10 cellular contexts compared by ENCODE assay signal in genomic region chr9:123375725-123376132, GRCh38. TPM values are rescaled to one million over a fixed set of nuclear protein-coding genes. Genes with fewer than 3 reads are reported as not detected.
DNase-seq lines count a peak whose midpoint lies in the region; ATAC-seq and TF ChIP-seq lines count a peak whose summit lies in the region.
"Had no signal": no experiment of that assay in that cellular context is flagged by ENCODE, and none has a peak within 500 bp of the region (broad histone marks: within the 10 kb centered on the region; RNA-seq: fewer than 3 reads in every experiment).

No MANE protein-coding gene starts in this region.

- H3K9ac ChIP-seq in fibroblast of lung (ENCODE audit: insufficient read depth, low read length) (no peak overlapping the region), trophoblast cell (ENCODE audit: low read length) (no peak overlapping the region)

- H3K9me3 ChIP-seq in fibroblast of lung (ENCODE audit: control insufficient read depth, insufficient read depth, low read depth, low read length) (no peaks in the 10 kb centered on the region), trophoblast cell (ENCODE audit: insufficient read depth, low read depth, low read length) (peaks cover 3% of the 10 kb centered on the region)

- WGBS in trophoblast cell (ENCODE audit: extremely low coverage, insufficient coverage, insufficient read length) = no CpG with 5 or more reads among the region's 12 CpGs

- no peak overlapping the region for H3K4me3 Mint-ChIP-seq in activated naive CD4-positive, alpha-beta T cell treated with anti-CD3 and anti-CD28 coated beads, Interleukin-2, amount 10 ng/mL, durations not matched to agents 7 days and 5 days

- H4K12ac ChIP-seq in trophoblast cell (ENCODE audit: low read depth, low read length) = peak overlapping the region; percentile 35

- DNase-seq in GM04504 (ENCODE audit: low read depth) = peak; percentile 15
- DNase-seq in OCI-M1 (lab: John Stamatoyannopoulos, UW) = peak; percentile 77
- DNase-seq in fibroblast of lung (ENCODE audit: low read depth in 2 of 2) = peak; percentile 12 to 29
- DNase-seq in trophoblast cell = no peak
- no peak for DNase-seq in activated naive CD4-positive, alpha-beta T cell treated with anti-CD3 and anti-CD28 coated beads, Interleukin-2, amount 10 ng/mL, durations not matched to agents 7 days and 5 days

- no peak overlapping the region for H3K27ac ChIP-seq in fibroblast of lung (ENCODE audit: insufficient read depth, low read length)
- H3K27ac ChIP-seq in trophoblast cell (ENCODE audit: low read depth, low read length) = peak overlapping the region; percentile 92

- peaks cover 37% of the 10 kb centered on the region for H3K27me3 ChIP-seq in fibroblast of lung (ENCODE audit: control insufficient read depth, insufficient read depth, low read length)
- H3K27me3 ChIP-seq in trophoblast cell (ENCODE audit: insufficient read depth, low read length) = peaks cover 2% of the 10 kb centered on the region

- H3K4me1 ChIP-seq in fibroblast of lung (ENCODE audit: control insufficient read depth, extremely low read depth, insufficient read depth, low read length) (no peaks in the 10 kb centered on the region), trophoblast cell (ENCODE audit: control insufficient read depth in 1 of 2, insufficient read depth in 2 of 2, low read length in 2 of 2) (peaks cover 51 to 65% of the 10 kb centered on the region in 2 experiments)

- H3K27ac Mint-ChIP-seq in activated naive CD4-positive, alpha-beta T cell treated with anti-CD3 and anti-CD28 coated beads, Interleukin-2, amount 10 ng/mL, durations not matched to agents 7 days and 5 days = no peak overlapping the region

- H3K36me3 ChIP-seq in fibroblast of lung (ENCODE audit: control insufficient read depth, insufficient read depth, low read length) (no peaks in the 10 kb centered on the region), trophoblast cell (ENCODE audit: control insufficient read depth in 1 of 2, insufficient read depth in 2 of 2, low read length in 2 of 2) (peaks cover 5 to 14% of the 10 kb centered on the region in 2 experiments)

- H3K4me1 Mint-ChIP-seq in activated naive CD4-positive, alpha-beta T cell treated with anti-CD3 and anti-CD28 coated beads, Interleukin-2, amount 10 ng/mL, durations not matched to agents 7 days and 5 days = peaks cover 3% of the 10 kb centered on the region

- H2BK12ac ChIP-seq in trophoblast cell (ENCODE audit: low read length) = peak overlapping the region; percentile 14

- H3K27me3 Mint-ChIP-seq in activated naive CD4-positive, alpha-beta T cell treated with anti-CD3 and anti-CD28 coated beads, Interleukin-2, amount 10 ng/mL, durations not matched to agents 7 days and 5 days = peaks cover 69% of the 10 kb centered on the region

- H2AK5ac ChIP-seq in trophoblast cell (ENCODE audit: low read length) = peak overlapping the region; percentile 37

- peak overlapping the region; percentile 49 for H2BK120ac ChIP-seq in trophoblast cell (ENCODE audit: insufficient read depth, low read length, poor library complexity)

- H4K91ac ChIP-seq in trophoblast cell (ENCODE audit: low read depth, low read length) = peak overlapping the region; percentile 69

- no peaks in the 10 kb centered on the region for H3K36me3 Mint-ChIP-seq in activated naive CD4-positive, alpha-beta T cell treated with anti-CD3 and anti-CD28 coated beads, Interleukin-2, amount 10 ng/mL, durations not matched to agents 7 days and 5 days

- peaks cover 41% of the 10 kb centered on the region for H3K79me1 ChIP-seq in trophoblast cell (ENCODE audit: low read length)

- H3K79me2 ChIP-seq in fibroblast of lung (ENCODE audit: control insufficient read depth, insufficient read depth, low read length) = no peaks in the 10 kb centered on the region
- H3K79me2 ChIP-seq in trophoblast cell (ENCODE audit: control insufficient read depth, insufficient read depth, low read length, poor library complexity) = peaks cover 5% of the 10 kb centered on the region

- H3K4me3 ChIP-seq in fibroblast of lung (replicated peaks in 1 of 4; ENCODE audit: control extremely low read depth in 1 of 4, insufficient read depth in 1 of 4, low read depth in 3 of 4, low read length in 4 of 4) = no peak overlapping the region
- no peak overlapping the region for H3K4me3 ChIP-seq in trophoblast cell (ENCODE audit: low read depth, low read length)

- no peak overlapping the region for H3K23ac ChIP-seq in trophoblast cell (ENCODE audit: low read length)

- H4K20me1 ChIP-seq in fibroblast of lung (ENCODE audit: control insufficient read depth, extremely low read depth, insufficient read depth, low read length) = no peaks in the 10 kb centered on the region

- no peak overlapping the region for H3K4me2 ChIP-seq in fibroblast of lung (ENCODE audit: extremely low read depth, insufficient read depth, low read length)
- H3K4me2 ChIP-seq in trophoblast cell (ENCODE audit: low read length) = peak overlapping the region; percentile 15

- H3K18ac ChIP-seq in trophoblast cell (ENCODE audit: low read length) = peak overlapping the region; percentile 22

- no peak for TF ChIP-seq CTCF in fibroblast of lung (conservative IDR thresholded peaks at IDR 0.05 in 1 of 2, IDR thresholded peaks at IDR 0.05 in 1 of 2; ENCODE audit: low read depth in 1 of 2, low read length in 2 of 2)

- CTCF ChIA-PET in activated naive CD4-positive, alpha-beta T cell treated with anti-CD3 and anti-CD28 coated beads, Interleukin-2, amount 10 ng/mL, durations not matched to agents 7 days and 5 days (lab: Charles Lee) = no interaction called here

- no peaks in the 10 kb centered on the region for H3K9me3 Mint-ChIP-seq in activated naive CD4-positive, alpha-beta T cell treated with anti-CD3 and anti-CD28 coated beads, Interleukin-2, amount 10 ng/mL, durations not matched to agents 7 days and 5 days

- ATAC-seq in HG02623 (IDR thresholded peaks at IDR 0.05; ENCODE audit: unreplicated experiment) (no peak), GM19035 (IDR thresholded peaks at IDR 0.05; ENCODE audit: unreplicated experiment) (no peak), HG02610 (IDR thresholded peaks at IDR 0.05; ENCODE audit: unreplicated experiment) (no peak)
- ATAC-seq: Panc1 had no signal

- H2BK5ac ChIP-seq in trophoblast cell (ENCODE audit: low read depth, low read length, poor library complexity) = peak overlapping the region; percentile 87

- no peak overlapping the region for H2AFZ ChIP-seq in fibroblast of lung (ENCODE audit: low read length)
- H2AFZ ChIP-seq in trophoblast cell (ENCODE audit: insufficient read depth, low read length, poor library complexity) = no peak overlapping the region

- H3K14ac ChIP-seq in trophoblast cell (ENCODE audit: low read length) = peak overlapping the region; percentile 34

- H4K8ac ChIP-seq in trophoblast cell (ENCODE audit: low read depth, low read length) = peak overlapping the region; percentile 71

- H3K4ac ChIP-seq in trophoblast cell (ENCODE audit: low read depth, low read length) = peak overlapping the region; percentile 67

RNA-seq across cellular contexts. Expression of gene CRB2, which starts 19.7 kb away (rescaled TPM):
- total RNA-seq in fibroblast of lung = under 0.01 TPM in 1 of 2 replicates, not detected in the other
- not detected in 2 replicates for polyA plus RNA-seq in fibroblast of lung
- polyA plus RNA-seq in fibroblast of lung (2012) = not detected in 2 replicates
- 0.56 TPM in 1 of 2 replicates, not detected in the other for polyA minus RNA-seq in fibroblast of lung (ENCODE audit: low replicate concordance)
- polyA plus RNA-seq in trophoblast cell (2013) = 5.1 and 5.5 TPM in 2 replicates
- total RNA-seq: lower leg skin had no signal

Comparison
In these comparisons a context has a peak if more than half of its experiments do, and no peak if none do; other contexts are left out.
1. DNase-seq: peak in GM04504 (single experiment), OCI-M1 (single experiment) and fibroblast of lung (2 of 2); none in trophoblast cell (0 of 2) and activated naive CD4-positive, alpha-beta T cell treated with anti-CD3 and anti-CD28 coated beads, Interleukin-2, amount 10 ng/mL, durations not matched to agents 7 days and 5 days (single experiment).